10 cellular contexts compared by ENCODE assay signal in the genomic region with DNA sequence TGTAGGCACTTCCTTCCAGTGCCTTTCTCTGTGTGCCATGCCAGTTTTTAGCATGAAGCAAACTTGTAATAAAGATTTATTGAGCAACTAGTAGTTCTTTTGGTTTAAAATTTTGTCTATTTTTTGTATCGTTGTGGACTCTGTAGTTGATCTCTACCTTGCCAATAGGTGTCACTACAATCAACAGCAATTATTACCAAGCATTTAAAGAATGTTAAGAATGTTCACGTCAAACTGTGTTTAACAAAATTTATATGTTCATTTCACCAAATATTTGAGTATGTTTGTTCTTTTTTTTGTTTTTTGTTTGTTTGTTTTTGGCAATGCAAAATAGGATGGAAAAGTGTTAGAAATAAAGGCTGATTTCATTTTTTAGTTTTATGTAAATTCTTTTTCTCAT.
DNase-seq lines count a peak whose midpoint lies in the region; ATAC-seq, FAIRE-seq and TF ChIP-seq lines count a peak whose summit lies in the region.
"Had no signal": no experiment of that assay in that cellular context is flagged by ENCODE, and none has a peak within 500 bp of the region (broad histone marks: within the 10 kb centered on the region; RNA-seq: fewer than 3 reads in every experiment).

No MANE protein-coding gene starts in this region.

- H3K4ac ChIP-seq in IMR-90 (ENCODE audit: low read depth, low read length), result no peak overlapping the region

- H3K4me1 ChIP-seq in IMR-90 (ENCODE audit: control insufficient read depth, insufficient read depth, low read length), result no peaks in the 10 kb centered on the region
- H3K4me1 ChIP-seq in GM12878 (ENCODE audit: control insufficient read depth, insufficient read depth, low read length), result no peaks in the 10 kb centered on the region

- no peaks in the 10 kb centered on the region for H3K79me2 ChIP-seq in GM12878 (ENCODE audit: control insufficient read depth, insufficient read depth, low read length)

- no peak overlapping the region for H2AK9ac ChIP-seq in IMR-90 (replicated peaks; ENCODE audit: low read depth, low read length, poor library complexity)

- DNase-seq in IMR-90 (no peak), GM12878 (ENCODE audit: low read depth, low spot score) (no peak), left lobe of liver (ENCODE audit: low spot score) (no peak), dedifferentiated amniotic fluid mesenchymal stem cell (ENCODE audit: extremely low spot score) (no peak), HUDEP-2 (lab: John Stamatoyannopoulos, UW; ENCODE audit: unreplicated experiment in 76 of 76) (no peak)
- DNase-seq: cerebellar nuclear complex, NCI-H1436 had no signal

- no peak overlapping the region for H2BK120ac ChIP-seq in IMR-90 (ENCODE audit: low read depth, low read length)

- H4K91ac ChIP-seq in IMR-90 (ENCODE audit: insufficient read depth, low read depth, low read length), result no peak overlapping the region

- no peak overlapping the region for H3K14ac ChIP-seq in IMR-90 (replicated peaks; ENCODE audit: low read depth, low read length)

- no peak overlapping the region for H3K23ac ChIP-seq in IMR-90 (ENCODE audit: low read depth, low read length)

- no peak overlapping the region for H4K5ac ChIP-seq in IMR-90 (ENCODE audit: low read depth, low read length)

- H3K9me1 ChIP-seq in IMR-90 (ENCODE audit: insufficient read depth, low read length), result no peaks in the 10 kb centered on the region

- H3K56ac ChIP-seq in IMR-90 (ENCODE audit: extremely low read depth, insufficient read depth, low read length), result no peak overlapping the region

- POLR2A ChIA-PET in IMR-90 (lab: Charles Lee; ENCODE audit: unreplicated experiment), result no interaction called here
- POLR2A ChIA-PET in GM12878 (lab: Charles Lee), result no interaction called here

- BruUV-seq in IMR-90 (replicated peaks; lab: Mats Ljungman, UMichigan), result no TSS peak
- no TSS peak for BruUV-seq in GM12878 (replicated peaks; lab: Mats Ljungman, UMichigan)

- peak; percentile 97 for FAIRE-seq in G401.6 (lab: Jason Lieb, UNC)
- FAIRE-seq in GM12878 (lab: Jason Lieb, UNC), result peak; percentile 27

- SMC1A ChIA-PET in GM12878 (lab: Charles Lee; ENCODE audit: uncharacterized antibody, unreplicated experiment), result interaction anchor here (1.3 kb wide), 1 partner anchor 23 kb away, joined by 3 read pairs; no protein-coding TSS in a partner anchor

- no peak overlapping the region for H3K18ac ChIP-seq in IMR-90 (ENCODE audit: low read depth, low read length)

- H3K9me3 ChIP-seq in IMR-90 (ENCODE audit: control insufficient read depth, insufficient read depth, low read length) (no peaks in the 10 kb centered on the region), GM12878 (replicated peaks; ENCODE audit: control insufficient read depth, insufficient read depth, low read length) (no peaks in the 10 kb centered on the region)

- no peaks in the 10 kb centered on the region for H3K36me3 ChIP-seq in IMR-90 (ENCODE audit: control insufficient read depth, insufficient read depth, low read length)
- no peaks in the 10 kb centered on the region for H3K36me3 ChIP-seq in GM12878 (ENCODE audit: control insufficient read depth in 2 of 2, insufficient read depth in 2 of 2, low read length in 1 of 2)

- no peak overlapping the region for H2AK5ac ChIP-seq in IMR-90 (ENCODE audit: low read depth, low read length)

- H3K79me1 ChIP-seq in IMR-90 (ENCODE audit: low read depth in 1 of 2, low read length in 2 of 2), result no peaks in the 10 kb centered on the region

- H4K20me1 ChIP-seq in IMR-90 (ENCODE audit: insufficient read depth, low read length), result no peaks in the 10 kb centered on the region
- H4K20me1 ChIP-seq in GM12878 (ENCODE audit: control insufficient read depth, insufficient read depth), result no peaks in the 10 kb centered on the region

- H3K4me3 ChIP-seq in IMR-90 (ENCODE audit: insufficient read depth, low read depth, low read length) (no peak overlapping the region), GM12878 (no peak overlapping the region)

- ATAC-seq in IMR-90 (ENCODE audit: low read depth), result no peak
- ATAC-seq in GM12878, result no peak
- ATAC-seq in left lobe of liver, result peak; percentile 62
- ATAC-seq in GM18858 (IDR thresholded peaks at IDR 0.05; ENCODE audit: unreplicated experiment), result no peak
- no peak for ATAC-seq in HG02759 (IDR thresholded peaks at IDR 0.05; ENCODE audit: unreplicated experiment)

- TF ChIP-seq CTCF in IMR-90 (conservative IDR thresholded peaks at IDR 0.05; ENCODE audit: low read depth, low read length), result 0 out of 2 replicates have a peak, but pooled peaks have one; percentile 3
- peak in 1 of 3 experiments; percentile 15; a peak in 1 of 6 replicates for TF ChIP-seq CTCF in GM12878 (IDR thresholded peaks at IDR 0.05 in 2 of 3, conservative IDR thresholded peaks at IDR 0.05 in 1 of 3; ENCODE audit: control insufficient read depth in 2 of 3, extremely low read depth in 1 of 3, insufficient read depth in 1 of 3, low read depth in 3 of 3, low read length in 3 of 3)

- H3K9ac ChIP-seq in IMR-90 (ENCODE audit: low read depth, low read length) (no peak overlapping the region), GM12878 (ENCODE audit: control insufficient read depth, insufficient read depth, low read length) (no peak overlapping the region)

- TF ChIP-seq EP300 in GM12878 (IDR thresholded peaks at IDR 0.05; ENCODE audit: borderline replicate concordance in 1 of 2, control insufficient read depth in 1 of 2, low read depth in 2 of 2, low read length in 2 of 2), result no peak

- no peaks in the 10 kb centered on the region for H3K27me3 ChIP-seq in IMR-90 (ENCODE audit: control insufficient read depth, insufficient read depth, low read length)
- H3K27me3 ChIP-seq in GM12878 (replicated peaks in 1 of 2; ENCODE audit: control insufficient read depth in 2 of 2, insufficient read depth in 2 of 2, low read length in 1 of 2), result no peaks in the 10 kb centered on the region

- WGBS in IMR-90 (ENCODE audit: extremely low coverage in 2 of 2, insufficient read length in 1 of 2), 2 experiments, result no CpG with 5 or more reads among the region's 2 CpGs
- 20% methylated on average over 2 of the region's 2 CpGs for WGBS in GM12878 (ENCODE audit: insufficient coverage, insufficient replicate concordance, low lambda C conversion rate, missing lambda C conversion rate)

- in situ Hi-C loops in IMR-90 (cut with MboI; ENCODE audit: low sequenced_read_pairs), result no loop called here
- in situ Hi-C loops in GM12878 (cut with MboI), result no loop called here

- H2BK20ac ChIP-seq in IMR-90 (ENCODE audit: low read depth, low read length), result no peak overlapping the region

- RAD21 ChIA-PET in GM12878 (lab: Charles Lee; ENCODE audit: unreplicated experiment), result no interaction called here

- no peak for TF ChIP-seq POLR2A in IMR-90 (IDR thresholded peaks at IDR 0.05; ENCODE audit: low read depth, low read length)
- no peak for TF ChIP-seq POLR2A in GM12878 (IDR thresholded peaks at IDR 0.05; ENCODE audit: low read depth, low read length)

- no peak overlapping the region for H4K8ac ChIP-seq in IMR-90 (ENCODE audit: low read depth in 2 of 2, low read length in 2 of 2)

- TF ChIP-seq RAD21 in IMR-90 (IDR thresholded peaks at IDR 0.05; ENCODE audit: low read length) (no peak), GM12878 (IDR thresholded peaks at IDR 0.05; ENCODE audit: insufficient read depth, low read depth, low read length) (peak; percentile 42; the same call in 1 of the 2 replicates)

- H2BK15ac ChIP-seq in IMR-90 (ENCODE audit: low read depth, low read length), result no peak overlapping the region

- H3K4me2 ChIP-seq in IMR-90 (ENCODE audit: low read depth, low read length) (no peak overlapping the region), GM12878 (ENCODE audit: control insufficient read depth, insufficient read depth) (no peak overlapping the region)

- H2BK5ac ChIP-seq in IMR-90 (ENCODE audit: low read depth, low read length, poor library complexity, severe bottlenecking), result no peak overlapping the region

- intact Hi-C loops in IMR-90 (cut with micrococcal nuclease) (no loop called here), GM12878 (cut with micrococcal nuclease; ENCODE audit: unreplicated experiment) (loop anchor here (5.0 to 10.0 kb wide), 2 partner anchors 122 to 174 kb away; no protein-coding TSS in a partner anchor)

- CTCF ChIA-PET in IMR-90 (lab: Yijun Ruan, JAX), result no interaction called here
- CTCF ChIA-PET in GM12878 (lab: Yijun Ruan, JAX), result interaction anchor here (1.0 to 1.6 kb wide), 2 partner anchors 14 to 194 kb away, joined by 3 to 5 read pairs; no protein-coding TSS in a partner anchor

- dilution Hi-C loops in IMR-90 (cut with HindIII; ENCODE audit: low sequenced_read_pairs, unreplicated experiment), result no loop called here

- H2AFZ ChIP-seq in IMR-90 (replicated peaks; ENCODE audit: low read length, poor library complexity) (no peak overlapping the region), GM12878 (ENCODE audit: control insufficient read depth, low read depth, low read length) (no peak overlapping the region)

- H3K27ac ChIP-seq in IMR-90 (ENCODE audit: insufficient read depth, low read length), result no peak overlapping the region
- no peak overlapping the region for H3K27ac ChIP-seq in GM12878 (ENCODE audit: control insufficient read depth, insufficient read depth)

TF ChIP-seq in IMR-90, 13 proteins besides CTCF, POLR2A, EP300 and RAD21:
- no peak for TF ChIP-seq RFX5 (IDR thresholded peaks at IDR 0.05; ENCODE audit: low read depth, low read length)
- no peak for TF ChIP-seq BHLHE40 (IDR thresholded peaks at IDR 0.05; ENCODE audit: low read depth, low read length)
- TF ChIP-seq FOS (IDR thresholded peaks at IDR 0.05; ENCODE audit: low read depth, low read length), result no peak
- TF ChIP-seq CHD1 (IDR thresholded peaks at IDR 0.05; ENCODE audit: low read depth, low read length), result no peak
- no peak for TF ChIP-seq CEBPB (IDR thresholded peaks at IDR 0.05; ENCODE audit: low read depth, low read length)
- no peak for TF ChIP-seq MAZ (IDR thresholded peaks at IDR 0.05; ENCODE audit: borderline replicate concordance, low read depth, low read length)
- no peak for TF ChIP-seq MXI1 (IDR thresholded peaks at IDR 0.05; ENCODE audit: borderline replicate concordance, low read depth, low read length)

TF ChIP-seq in GM12878, 131 proteins besides CTCF, POLR2A, EP300 and RAD21:
- TF ChIP-seq RB1 (IDR thresholded peaks at IDR 0.05; ENCODE audit: borderline replicate concordance), result no peak
- TF ChIP-seq PAX5 (IDR thresholded peaks at IDR 0.05; ENCODE audit: borderline replicate concordance, low read depth, low read length), result no peak
